In genomic region chr7:143055754-143056153, GRCh38 we compare ENCODE assay signal across 9 cellular contexts. TPM values are rescaled to one million over a fixed set of nuclear protein-coding genes. Genes with fewer than 3 reads are reported as not detected.
"Had no signal": no experiment of that assay in that cellular context is flagged by ENCODE, and none has a peak within 500 bp of the region (broad histone marks: within the 10 kb centered on the region; RNA-seq: fewer than 3 reads in every experiment).

No MANE protein-coding gene starts in this region.

- ATAC-seq: GM12878 had no signal

- H3K4me3 ChIP-seq: GM12878 had no signal

- FAIRE-seq: G401.6, GM12878, GM12891, GM12892, GM18507, GM19239 had no signal

- DNase-seq: GDM1, GF-D8 had no signal

RNA-seq across cellular contexts. Expression of gene OR6V1, which starts 3.6 kb away (rescaled TPM):
- total RNA-seq: G401, GM12878 had no signal
- polyA plus RNA-seq: GM12878 had no signal

RNA-seq across cellular contexts. Expression of gene OR9A2, which starts 28.8 kb away (rescaled TPM):
- total RNA-seq: G401, GM12878 had no signal
- polyA plus RNA-seq: GM12878 had no signal
